ENCODE assay signal across 1 cellular context in the genomic region with DNA sequence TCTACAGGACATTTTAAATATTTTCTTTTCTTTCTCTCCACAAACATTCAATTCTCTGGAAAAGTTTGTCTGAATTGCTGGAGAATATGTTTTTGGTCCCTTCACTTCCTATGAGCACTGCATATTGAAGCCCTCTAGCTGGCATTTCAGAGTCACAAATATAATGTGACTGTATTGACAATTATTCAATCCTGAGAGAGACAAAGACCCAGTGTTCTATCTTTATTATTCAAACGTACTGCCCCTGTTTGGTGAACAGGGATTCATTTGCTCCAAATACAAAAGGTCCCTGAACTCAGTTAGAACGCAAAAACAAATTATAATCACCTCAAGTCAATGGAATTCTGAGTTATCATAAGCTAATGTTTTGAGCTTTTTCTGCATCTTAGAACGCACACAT.
TF ChIP-seq lines count a peak whose summit lies in the region.

No MANE protein-coding gene starts in this region.

TF ChIP-seq in IMR-90, 13 proteins besides CTCF, POLR2A, EP300 and RAD21 (continued from another document):
- TF ChIP-seq, protein P1, sequence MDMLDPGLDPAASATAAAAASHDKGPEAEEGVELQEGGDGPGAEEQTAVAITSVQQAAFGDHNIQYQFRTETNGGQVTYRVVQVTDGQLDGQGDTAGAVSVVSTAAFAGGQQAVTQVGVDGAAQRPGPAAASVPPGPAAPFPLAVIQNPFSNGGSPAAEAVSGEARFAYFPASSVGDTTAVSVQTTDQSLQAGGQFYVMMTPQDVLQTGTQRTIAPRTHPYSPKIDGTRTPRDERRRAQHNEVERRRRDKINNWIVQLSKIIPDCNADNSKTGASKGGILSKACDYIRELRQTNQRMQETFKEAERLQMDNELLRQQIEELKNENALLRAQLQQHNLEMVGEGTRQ (IDR thresholded peaks at IDR 0.05; ENCODE audit: low read depth, low read length): no peak
- no peak for TF ChIP-seq CEBPB (IDR thresholded peaks at IDR 0.05; ENCODE audit: low read depth, low read length)
- TF ChIP-seq BHLHE40 (IDR thresholded peaks at IDR 0.05; ENCODE audit: low read depth, low read length): no peak
